ENCODE assay signal across 27 cellular contexts in genomic region chr16:3595521-3596021, GRCh38. TPM values are rescaled to one million over a fixed set of nuclear protein-coding genes. Genes with fewer than 3 reads are reported as not detected.
"Had no signal": no experiment of that assay in that cellular context is flagged by ENCODE, and none has a peak within 500 bp of the region (broad histone marks: within the 10 kb centered on the region; RNA-seq: fewer than 3 reads in every experiment).

No MANE protein-coding gene starts in this region.

- DNase-seq: activated CD4-positive, alpha-beta T cell treated with anti-CD3 and anti-CD28 coated beads, Interleukin-2, amount 50 U/mL, for 1 hour; activated CD8-positive, alpha-beta T cell treated with anti-CD3 and anti-CD28 coated beads for 36 hours; activated gamma-delta T cell treated with Interleukin-2 at 50 U/mL for 16 hours; activated T-cell treated with anti-CD3 and anti-CD28 coated beads, Interleukin-2, amount 50 U/mL, for 4 hours; anterior cingulate cortex; effector CD8-positive, alpha-beta T cell; esophagus squamous epithelium; foreskin melanocyte; left ventricle myocardium superior; mammary epithelial cell; naive B cell; retina; sigmoid colon; small intestine; stimulated activated CD4-positive, alpha-beta T cell treated with anti-CD3 and anti-CD28 coated beads, Interleukin-1b, Interleukin-23, amount 100 ng/mL, for 48 hours; stimulated activated naive CD4-positive, alpha-beta T cell treated with Interleukin-2 at 50 U/mL for 16 hours; T-helper 17 cell; T1000; uterus had no signal

- H3K4me3 ChIP-seq: esophagus squamous epithelium, prostate gland, sigmoid colon, thoracic aorta, uterus had no signal

- H3K36me3 ChIP-seq: prostate gland, uterus had no signal

- ATAC-seq: activated CD8-positive, alpha-beta T cell treated with anti-CD3 and anti-CD28 coated beads for 36 hours; activated T-cell treated with anti-CD3 and anti-CD28 coated beads, Interleukin-2, amount 50 U/mL, for 4 hours; activated T-helper 17 cell treated with anti-CD3 and anti-CD28 coated beads, Interleukin-2, amount 50 U/mL, for 72 hours; left ventricle myocardium superior; T-helper 17 cell had no signal

- H3K9me3 ChIP-seq: esophagus squamous epithelium, prostate gland, sigmoid colon, thoracic aorta, uterus had no signal

- H3K9me3 Mint-ChIP-seq: activated CD8-positive, alpha-beta T cell treated with anti-CD3 and anti-CD28 coated beads for 36 hours; activated naive CD4-positive, alpha-beta T cell treated with anti-CD3 and anti-CD28 coated beads, Interleukin-2, amount 50 U/mL, for 24 hours; activated T-cell treated with anti-CD3 and anti-CD28 coated beads, Interleukin-2, amount 50 U/mL, for 4 hours; activated T-helper 17 cell treated with anti-CD3 and anti-CD28 coated beads, Interleukin-2, amount 50 U/mL, for 72 hours; central memory CD8-positive, alpha-beta T cell; naive B cell had no signal

- H3K4me1 Mint-ChIP-seq: activated naive CD4-positive, alpha-beta T cell treated with anti-CD3 and anti-CD28 coated beads, Interleukin-2, amount 50 U/mL, for 24 hours; activated T-helper 17 cell treated with anti-CD3 and anti-CD28 coated beads, Interleukin-2, amount 50 U/mL, for 72 hours; naive B cell had no signal

- H3K4me3 Mint-ChIP-seq: activated CD8-positive, alpha-beta T cell treated with anti-CD3 and anti-CD28 coated beads for 36 hours; activated naive CD4-positive, alpha-beta T cell treated with anti-CD3 and anti-CD28 coated beads, Interleukin-2, amount 50 U/mL, for 24 hours; activated T-cell treated with anti-CD3 and anti-CD28 coated beads, Interleukin-2, amount 50 U/mL, for 4 hours; activated T-helper 17 cell treated with anti-CD3 and anti-CD28 coated beads, Interleukin-2, amount 50 U/mL, for 72 hours; central memory CD8-positive, alpha-beta T cell; naive B cell; T-helper 17 cell had no signal

- H3K4me1 ChIP-seq: prostate gland, uterus had no signal

- H3K27me3 Mint-ChIP-seq: activated CD8-positive, alpha-beta T cell treated with anti-CD3 and anti-CD28 coated beads for 36 hours; activated naive CD4-positive, alpha-beta T cell treated with anti-CD3 and anti-CD28 coated beads, Interleukin-2, amount 50 U/mL, for 24 hours; activated T-helper 17 cell treated with anti-CD3 and anti-CD28 coated beads, Interleukin-2, amount 50 U/mL, for 72 hours; central memory CD8-positive, alpha-beta T cell; naive B cell; T-helper 17 cell had no signal

- H3K27ac Mint-ChIP-seq: activated CD8-positive, alpha-beta T cell treated with anti-CD3 and anti-CD28 coated beads for 36 hours; activated naive CD4-positive, alpha-beta T cell treated with anti-CD3 and anti-CD28 coated beads, Interleukin-2, amount 50 U/mL, for 24 hours; activated T-helper 17 cell treated with anti-CD3 and anti-CD28 coated beads, Interleukin-2, amount 50 U/mL, for 72 hours; naive B cell; T-helper 17 cell had no signal

- H3K27me3 ChIP-seq: esophagus squamous epithelium, sigmoid colon, uterus had no signal

- H3K27ac ChIP-seq: epithelial cell of prostate, esophagus squamous epithelium, prostate gland, sigmoid colon, thoracic aorta, uterus had no signal

RNA-seq across cellular contexts. Expression of gene NLRC3, which starts 18.4 kb away (rescaled TPM):
- total RNA-seq: bronchial epithelial cell, osteocyte had no signal
